8 cellular contexts compared by ENCODE assay signal in genomic region chr18:3603460-3604259, GRCh38.
DNase-seq lines count a peak whose midpoint lies in the region; ATAC-seq, FAIRE-seq and TF ChIP-seq lines count a peak whose summit lies in the region.

No MANE protein-coding gene starts in this region.

- H3K79me2 ChIP-seq in GM12878 (ENCODE audit: control insufficient read depth, insufficient read depth, low read length), result no peaks in the 10 kb centered on the region

- SMC1A ChIA-PET in GM12878 (lab: Charles Lee; ENCODE audit: uncharacterized antibody, unreplicated experiment), result interaction anchor here (0.5 to 3.5 kb wide), 13 partner anchors 9 to 401 kb away, joined by 3 to 27 read pairs (median 4); no protein-coding TSS in a partner anchor

- intact Hi-C loops in GM12878 (cut with micrococcal nuclease; ENCODE audit: unreplicated experiment), result loop anchor here (10.0 kb wide), 1 partner anchor 429 kb away; no protein-coding TSS in a partner anchor
- intact Hi-C loops in gastrocnemius medialis (cut with DNase I; ENCODE audit: low total_unique reads), result no loop called here

- peaks cover 25% of the 10 kb centered on the region for H3K4me1 ChIP-seq in GM12878 (ENCODE audit: control insufficient read depth, insufficient read depth, low read length)
- H3K4me1 ChIP-seq in gastrocnemius medialis, result peaks cover 21 to 39% of the 10 kb centered on the region in 2 donors

- DNase-seq in Ammon's horn (ENCODE audit: low spot score), result peak; percentile 67
- peak; percentile 53 for DNase-seq in H7
- peak; percentile 86 for DNase-seq in NOMO-1 treated with DMSO at 0.1 percent for 48 hours (lab: John Stamatoyannopoulos, UW; ENCODE audit: unreplicated experiment)
- no peak for DNase-seq in GM12878 (ENCODE audit: low read depth, low spot score)
- peak; percentile 99 for DNase-seq in iPS DF 4.7 (ENCODE audit: extremely low read depth, low spot score)
- DNase-seq in gastrocnemius medialis, result peak; percentile 24 to 47
- no peak for DNase-seq in NCI-H2081 treated with DMSO at 0.1 percent for 48 hours (lab: John Stamatoyannopoulos, UW)

- BruUV-seq in GM12878 (replicated peaks; lab: Mats Ljungman, UMichigan), result TSS peak; percentile 46

- peak overlapping the region; percentile 80 for H2AFZ ChIP-seq in GM12878 (ENCODE audit: control insufficient read depth, low read depth, low read length)

- FAIRE-seq in GM12878 (lab: Jason Lieb, UNC), result no peak

- ATAC-seq in GM12878 (peak; percentile 45), gastrocnemius medialis (peak; percentile 69 to 74), GM19455 (IDR thresholded peaks at IDR 0.05; ENCODE audit: unreplicated experiment) (no peak)

- H3K4me3 ChIP-seq in H7 (ENCODE audit: insufficient read depth, low read depth, low read length) (peak overlapping the region; percentile 54), GM12878 (peak overlapping the region; percentile 57), gastrocnemius medialis (peak overlapping the region; percentile 38 to 57 (median 47))

- TF ChIP-seq RAD21 in GM12878 (IDR thresholded peaks at IDR 0.05; ENCODE audit: insufficient read depth, low read depth, low read length), result no peak

- 33% methylated on average over 12 of the region's 12 CpGs for WGBS in GM12878 (ENCODE audit: insufficient coverage, insufficient replicate concordance, low lambda C conversion rate, missing lambda C conversion rate)

- POLR2A ChIA-PET in GM12878 (lab: Charles Lee), result interaction anchor here (0.6 to 1.4 kb wide), 7 partner anchors 12 to 339 kb away, joined by 3 to 9 read pairs (median 4); no protein-coding TSS in a partner anchor

- H3K9me3 ChIP-seq in GM12878 (replicated peaks; ENCODE audit: control insufficient read depth, insufficient read depth, low read length), result no peaks in the 10 kb centered on the region
- H3K9me3 ChIP-seq in gastrocnemius medialis, result no peaks in the 10 kb centered on the region

- H3K36me3 ChIP-seq in H7 (replicated peaks; ENCODE audit: control insufficient read depth, insufficient read depth, low read length) (0 out of 2 replicates have a peak, but pooled peaks cover 1% of the 10 kb centered on the region), GM12878 (ENCODE audit: control insufficient read depth in 2 of 2, insufficient read depth in 2 of 2, low read length in 1 of 2) (no peaks in the 10 kb centered on the region), gastrocnemius medialis (no peaks in the 10 kb centered on the region)

- TF ChIP-seq POLR2A in GM12878 (IDR thresholded peaks at IDR 0.05; ENCODE audit: low read depth, low read length) (no peak), gastrocnemius medialis (IDR thresholded peaks at IDR 0.05) (peak; percentile 21 to 47)

- H3K9ac ChIP-seq in GM12878 (ENCODE audit: control insufficient read depth, insufficient read depth, low read length), result peak overlapping the region; percentile 56; the same call in 1 of the 2 replicates

- H3K4me2 ChIP-seq in GM12878 (ENCODE audit: control insufficient read depth, insufficient read depth), result peak overlapping the region; percentile 82

- TF ChIP-seq EP300 in GM12878 (IDR thresholded peaks at IDR 0.05; ENCODE audit: borderline replicate concordance in 1 of 2, control insufficient read depth in 1 of 2, low read depth in 2 of 2, low read length in 2 of 2), result no peak

- in situ Hi-C loops in GM12878 (cut with MboI) (no loop called here), gastrocnemius medialis (cut with MboI; ENCODE audit: low sequenced_read_pairs in 4 of 4) (no loop called here)

- RAD21 ChIA-PET in GM12878 (lab: Charles Lee; ENCODE audit: unreplicated experiment), result interaction anchor here (0.5 to 2.9 kb wide), 10 partner anchors 9 to 324 kb away, joined by 3 to 22 read pairs (median 5); no protein-coding TSS in a partner anchor

- H3K27ac ChIP-seq in GM12878 (ENCODE audit: control insufficient read depth, insufficient read depth) (peak overlapping the region; percentile 80), gastrocnemius medialis (peak overlapping the region; percentile 64 to 86 (median 82))

- CTCF ChIA-PET in GM12878 (lab: Yijun Ruan, JAX), result interaction anchor here (0.8 to 3.1 kb wide), 13 partner anchors 9 to 325 kb away, joined by 3 to 28 read pairs (median 5); no protein-coding TSS in a partner anchor

- no peak for TF ChIP-seq CTCF in GM12878 (IDR thresholded peaks at IDR 0.05 in 2 of 3, conservative IDR thresholded peaks at IDR 0.05 in 1 of 3; ENCODE audit: control insufficient read depth in 2 of 3, extremely low read depth in 1 of 3, insufficient read depth in 1 of 3, low read depth in 3 of 3, low read length in 3 of 3)
- TF ChIP-seq CTCF in gastrocnemius medialis (IDR thresholded peaks at IDR 0.05 in 4 of 5, conservative IDR thresholded peaks at IDR 0.05 in 1 of 5), result no peak

- no peaks in the 10 kb centered on the region for H3K27me3 ChIP-seq in H7 (ENCODE audit: control insufficient read depth, insufficient read depth, low read length)
- H3K27me3 ChIP-seq in GM12878 (replicated peaks in 1 of 2; ENCODE audit: control insufficient read depth in 2 of 2, insufficient read depth in 2 of 2, low read length in 1 of 2), result no peaks in the 10 kb centered on the region
- H3K27me3 ChIP-seq in gastrocnemius medialis, result peaks cover 0 to 31% (median 21%) of the 10 kb centered on the region in 3 donors

- H4K20me1 ChIP-seq in GM12878 (ENCODE audit: control insufficient read depth, insufficient read depth), result no peaks in the 10 kb centered on the region

TF ChIP-seq in GM12878, 131 proteins besides CTCF, POLR2A, EP300 and RAD21 (continues in another document):
- TF ChIP-seq ATF2 (IDR thresholded peaks at IDR 0.05; ENCODE audit: low read length) (0 out of 2 replicates have a peak, but pooled peaks have one; percentile 25), ETV6 (conservative IDR thresholded peaks at IDR 0.05 in 1 of 2, IDR thresholded peaks at IDR 0.05 in 1 of 2; ENCODE audit: borderline replicate concordance in 1 of 2, low read depth in 1 of 2) (no peak), BCL3 (IDR thresholded peaks at IDR 0.05; ENCODE audit: borderline replicate concordance, insufficient read depth, low read depth, low read length, poor library complexity, severe bottlenecking) (peak; percentile 42), HDAC2 (IDR thresholded peaks at IDR 0.05) (no peak), RFX5 (IDR thresholded peaks at IDR 0.05; ENCODE audit: low read depth, low read length) (no peak), IKZF2 (IDR thresholded peaks at IDR 0.05) (peak; percentile 13 to 17; a peak in 2 of 4 replicates), TCF12 (IDR thresholded peaks at IDR 0.05; ENCODE audit: low read depth, low read length) (no peak), SMARCA5 (IDR thresholded peaks at IDR 0.05) (no peak), RAD51 (IDR thresholded peaks at IDR 0.05) (peak; percentile 33; the same call in 1 of the 2 replicates), PBX3 (IDR thresholded peaks at IDR 0.05; ENCODE audit: insufficient replicate concordance, low read depth, low read length) (no peak), FOXK2 (IDR thresholded peaks at IDR 0.05) (no peak), HCFC1 (IDR thresholded peaks at IDR 0.05; ENCODE audit: low read length) (no peak), SREBF1 (IDR thresholded peaks at IDR 0.05; ENCODE audit: low read length) (no peak), USF1 (IDR thresholded peaks at IDR 0.05; ENCODE audit: borderline replicate concordance, extremely low read length, insufficient read depth, low read depth, low read length) (no peak), ZZZ3 (IDR thresholded peaks at IDR 0.05; ENCODE audit: control insufficient read depth, insufficient read length, low read depth) (no peak), SIX5 (IDR thresholded peaks at IDR 0.05; ENCODE audit: low read depth, low read length, severe bottlenecking) (no peak), GABPA (IDR thresholded peaks at IDR 0.05; ENCODE audit: low read depth) (no peak), NFIC (IDR thresholded peaks at IDR 0.05; ENCODE audit: low read depth, low read length) (0 out of 2 replicates have a peak, but pooled peaks have one; percentile 20), RBBP5 (conservative IDR thresholded peaks at IDR 0.05) (no peak)

Comparison
In these comparisons a context has a peak if more than half of its experiments do, and no peak if none do; other contexts are left out.
1. DNase-seq: peak in Ammon's horn (single experiment), H7 (single experiment), NOMO-1 treated with DMSO at 0.1 percent for 48 hours (single experiment), iPS DF 4.7 (single experiment) and gastrocnemius medialis (2 of 2); none in GM12878 (single experiment) and NCI-H2081 treated with DMSO at 0.1 percent for 48 hours (single experiment).
2. Peak in every context shown above with its lines, with median percentiles within 50 percentile points of each other: H3K4me3 ChIP-seq.